ENCODE assay signal across 20 cellular contexts in genomic region chr10:14518141-14518540, GRCh38.
DNase-seq lines count a peak whose midpoint lies in the region; ATAC-seq, FAIRE-seq and TF ChIP-seq lines count a peak whose summit lies in the region.
"Had no signal": no experiment of that assay in that cellular context is flagged by ENCODE, and none has a peak within 500 bp of the region (broad histone marks: within the 10 kb centered on the region; RNA-seq: fewer than 3 reads in every experiment).

No MANE protein-coding gene starts in this region.

- TF ChIP-seq POLR2A in H54 (IDR thresholded peaks at IDR 0.05; ENCODE audit: low read depth, low read length), result no peak
- no peak for TF ChIP-seq POLR2A in esophagus squamous epithelium (IDR thresholded peaks at IDR 0.05)

- WGBS in esophagus squamous epithelium, 2 donors, result 91 to 94% methylated on average over 3 of the region's 3 CpGs

- peaks cover 0 to 32% (median 0%) of the 10 kb centered on the region in 3 donors for H3K36me3 ChIP-seq in esophagus squamous epithelium

- H3K9me3 Mint-ChIP-seq in natural killer cell (no peaks in the 10 kb centered on the region), memory B cell (no peaks in the 10 kb centered on the region)
- H3K9me3 Mint-ChIP-seq in natural killer cell treated with Interleukin-12 subunit alpha and Interleukin-12 subunit beta and Interleukin-15 and Interleukin-18, amount 100 ng/mL, for 72 hours, result no peaks in the 10 kb centered on the region

- H3K9me3 ChIP-seq in T-helper 17 cell (ENCODE audit: control insufficient read depth, low read length, poor library complexity, severe bottlenecking), result no peaks in the 10 kb centered on the region
- no peaks in the 10 kb centered on the region for H3K9me3 ChIP-seq in esophagus squamous epithelium
- H3K9me3 ChIP-seq: BE2C, HAP-1 had no signal

- peak overlapping the region; percentile 38 to 61 for H3K27ac Mint-ChIP-seq in natural killer cell
- no peak overlapping the region for H3K27ac Mint-ChIP-seq in natural killer cell treated with Interleukin-12 subunit alpha and Interleukin-12 subunit beta and Interleukin-15 and Interleukin-18, amount 100 ng/mL, for 72 hours
- peak overlapping the region; percentile 62 for H3K27ac Mint-ChIP-seq in T-helper 17 cell
- peak overlapping the region; percentile 78 for H3K27ac Mint-ChIP-seq in memory B cell

- no peaks in the 10 kb centered on the region for H3K4me1 ChIP-seq in esophagus squamous epithelium
- H3K4me1 ChIP-seq: BE2C, HAP-1 had no signal

- H3K27me3 Mint-ChIP-seq in natural killer cell (ENCODE audit: low read depth in 2 of 2) (no peaks in the 10 kb centered on the region), T-helper 17 cell (no peaks in the 10 kb centered on the region), memory B cell (no peaks in the 10 kb centered on the region)
- H3K27me3 Mint-ChIP-seq in natural killer cell treated with Interleukin-12 subunit alpha and Interleukin-12 subunit beta and Interleukin-15 and Interleukin-18, amount 100 ng/mL, for 72 hours, result no peaks in the 10 kb centered on the region
- H3K27me3 Mint-ChIP-seq: CD4-positive, CD25-positive, alpha-beta regulatory T cell; IgD-negative memory B cell had no signal

- DNase-seq in natural killer cell (no peak), T-helper 17 cell (no peak), memory B cell (ENCODE audit: low spot score in 2 of 2) (no peak), H54 (ENCODE audit: insufficient read length, low spot score) (no peak), esophagus squamous epithelium (lab: John Stamatoyannopoulos, UW) (no peak)
- no peak for DNase-seq in natural killer cell treated with Interleukin-12 subunit alpha and Interleukin-12 subunit beta and Interleukin-15 and Interleukin-18, amount 100 ng/mL, for 72 hours (ENCODE audit: low spot score)
- DNase-seq: ACHN; BE2C; C1 segment of cervical spinal cord; Calu3; CD4-positive, CD25-positive, alpha-beta regulatory T cell; DMS79 treated with DMSO at 0.1 percent for 48 hours; GF-D8; KG1 had no signal

- intact Hi-C loops in natural killer cell (cut with micrococcal nuclease) (no loop called here), esophagus squamous epithelium (cut with DNase I) (no loop called here)

- H3K4me3 Mint-ChIP-seq in natural killer cell (no peak overlapping the region), T-helper 17 cell (no peak overlapping the region), memory B cell (no peak overlapping the region)
- H3K4me3 Mint-ChIP-seq in natural killer cell treated with Interleukin-12 subunit alpha and Interleukin-12 subunit beta and Interleukin-15 and Interleukin-18, amount 100 ng/mL, for 72 hours, result no peak overlapping the region
- H3K4me3 Mint-ChIP-seq: CD4-positive, CD25-positive, alpha-beta regulatory T cell; IgD-negative memory B cell had no signal

- no peak for FAIRE-seq in H54 (lab: Jason Lieb, UNC)
- FAIRE-seq: A204.1, GM19239, H1 had no signal

- H3K27ac ChIP-seq in esophagus squamous epithelium, result no peak overlapping the region

- no peak overlapping the region for H3K4me3 ChIP-seq in esophagus squamous epithelium
- H3K4me3 ChIP-seq: HAP-1 had no signal

- ATAC-seq in natural killer cell (no peak), T-helper 17 cell (no peak), memory B cell (ENCODE audit: low read depth) (no peak), SK-N-SH treated with all-trans-retinoic acid at 6 μM for 48 hours (no peak)
- no peak for ATAC-seq in natural killer cell treated with Interleukin-12 subunit alpha and Interleukin-12 subunit beta and Interleukin-15 and Interleukin-18, amount 100 ng/mL, for 72 hours

- H3K27me3 ChIP-seq in esophagus squamous epithelium, result no peaks in the 10 kb centered on the region
- H3K27me3 ChIP-seq: BE2C had no signal

- H3K4me1 Mint-ChIP-seq in natural killer cell (peaks cover 12 to 27% of the 10 kb centered on the region in 2 donors), T-helper 17 cell (peaks cover 9% of the 10 kb centered on the region), memory B cell (peaks cover 2% of the 10 kb centered on the region)
- peaks cover 8 to 18% of the 10 kb centered on the region in 2 donors for H3K4me1 Mint-ChIP-seq in natural killer cell treated with Interleukin-12 subunit alpha and Interleukin-12 subunit beta and Interleukin-15 and Interleukin-18, amount 100 ng/mL, for 72 hours (ENCODE audit: low read depth in 2 of 2)
- H3K4me1 Mint-ChIP-seq: IgD-negative memory B cell had no signal

- peaks cover 14% of the 10 kb centered on the region for H3K36me3 Mint-ChIP-seq in natural killer cell
- peaks cover 12% of the 10 kb centered on the region for H3K36me3 Mint-ChIP-seq in natural killer cell treated with Interleukin-12 subunit alpha and Interleukin-12 subunit beta and Interleukin-15 and Interleukin-18, amount 100 ng/mL, for 72 hours
- peaks cover 10% of the 10 kb centered on the region for H3K36me3 Mint-ChIP-seq in T-helper 17 cell (ENCODE audit: low read depth)
- peaks cover 39% of the 10 kb centered on the region for H3K36me3 Mint-ChIP-seq in memory B cell

- no peak for TF ChIP-seq CTCF in natural killer cell (IDR thresholded peaks at IDR 0.05)
- TF ChIP-seq CTCF in esophagus squamous epithelium (IDR thresholded peaks at IDR 0.05), result no peak

TF ChIP-seq in SK-N-SH treated with all-trans-retinoic acid at 6 μM for 48 hours, 23 proteins besides CTCF, POLR2A, EP300 and RAD21:
- TF ChIP-seq RARB (CRISPR knock-in tag; IDR thresholded peaks at IDR 0.05) (no peak), ISL1 (CRISPR knock-in tag; IDR thresholded peaks at IDR 0.05) (no peak), POU6F1 (CRISPR knock-in tag; IDR thresholded peaks at IDR 0.05; ENCODE audit: borderline replicate concordance, low read depth) (no peak), TOX (CRISPR knock-in tag; IDR thresholded peaks at IDR 0.05; ENCODE audit: borderline replicate concordance) (no peak), CSRNP3 (CRISPR knock-in tag; IDR thresholded peaks at IDR 0.05) (no peak), PATZ1 (CRISPR knock-in tag; IDR thresholded peaks at IDR 0.05; ENCODE audit: borderline replicate concordance) (no peak), PPARA (CRISPR knock-in tag; IDR thresholded peaks at IDR 0.05; ENCODE audit: borderline replicate concordance) (no peak), BACH2 (CRISPR knock-in tag; IDR thresholded peaks at IDR 0.05; ENCODE audit: borderline replicate concordance) (no peak), ZNF565 (CRISPR knock-in tag; conservative IDR thresholded peaks at IDR 0.05; ENCODE audit: low read depth) (no peak), ZFP3 (CRISPR knock-in tag; IDR thresholded peaks at IDR 0.05) (no peak), ESRRG (CRISPR knock-in tag; IDR thresholded peaks at IDR 0.05) (no peak), SNAI2 (CRISPR knock-in tag; IDR thresholded peaks at IDR 0.05) (no peak), OSR1 (CRISPR knock-in tag; IDR thresholded peaks at IDR 0.05) (no peak), ZFP30 (CRISPR knock-in tag; IDR thresholded peaks at IDR 0.05) (no peak), CSDC2 (CRISPR knock-in tag; IDR thresholded peaks at IDR 0.05) (no peak), TCF4 (CRISPR knock-in tag; IDR thresholded peaks at IDR 0.05; ENCODE audit: borderline replicate concordance) (no peak), ARNTL (CRISPR knock-in tag; IDR thresholded peaks at IDR 0.05; ENCODE audit: borderline replicate concordance, low read depth) (no peak), ZNF8 (CRISPR knock-in tag; IDR thresholded peaks at IDR 0.05) (no peak)
TF ChIP-seq in SK-N-SH treated with all-trans-retinoic acid at 6 μM for 48 hours: peak in this region for 0.

Comparison
In these comparisons a context has a peak if more than half of its experiments do, and no peak if none do; other contexts are left out.
1. H3K27ac Mint-ChIP-seq: peak in natural killer cell (2 of 2), T-helper 17 cell (single experiment) and memory B cell (single experiment); none in natural killer cell treated with Interleukin-12 subunit alpha and Interleukin-12 subunit beta and Interleukin-15 and Interleukin-18, amount 100 ng/mL, for 72 hours (0 of 2).